Comparison of ENCODE assay signal across 29 cellular contexts in genomic region chr4:138039010-138039409, GRCh38.
A peak's percentile ranks its signal among the peaks of the same experiment; 100 is the strongest.
DNase-seq lines count a peak whose midpoint lies in the region; ATAC-seq and TF ChIP-seq lines count a peak whose summit lies in the region.
"Had no signal": no experiment of that assay in that cellular context is flagged by ENCODE, and none has a peak within 500 bp of the region (broad histone marks: within the 10 kb centered on the region; RNA-seq: fewer than 3 reads in every experiment).

No MANE protein-coding gene starts in this region.

- H3K36me3 Mint-ChIP-seq in osteocyte (ENCODE audit: unreplicated experiment) (no peaks in the 10 kb centered on the region), endodermal cell (ENCODE audit: low read depth) (no peaks in the 10 kb centered on the region)
- H3K36me3 Mint-ChIP-seq: activated naive CD4-positive, alpha-beta T cell treated with anti-CD3 and anti-CD28 coated beads, Interleukin-2, amount 50 U/mL, for 24 hours; natural killer cell treated with Interleukin-12 subunit alpha and Interleukin-12 subunit beta and Interleukin-15 and Interleukin-18, amount 100 ng/mL, for 72 hours; T-cell had no signal

- H3K9me3 Mint-ChIP-seq in osteocyte (ENCODE audit: unreplicated experiment), result no peaks in the 10 kb centered on the region
- no peaks in the 10 kb centered on the region for H3K9me3 Mint-ChIP-seq in endodermal cell
- H3K9me3 Mint-ChIP-seq: activated naive CD4-positive, alpha-beta T cell treated with anti-CD3 and anti-CD28 coated beads, Interleukin-2, amount 50 U/mL, for 24 hours; natural killer cell treated with Interleukin-12 subunit alpha and Interleukin-12 subunit beta and Interleukin-15 and Interleukin-18, amount 100 ng/mL, for 72 hours had no signal

- no peak overlapping the region for H3K9ac ChIP-seq in endodermal cell (ENCODE audit: extremely low read depth, low read length, poor library complexity, severe bottlenecking)
- H3K9ac ChIP-seq: BLaER1, parathyroid adenoma had no signal

- H3K9me3 ChIP-seq in endodermal cell (ENCODE audit: control insufficient read depth, low read length), result no peaks in the 10 kb centered on the region
- H3K9me3 ChIP-seq: A549, BLaER1, mucosa of descending colon, SJSA1, spleen, transverse colon had no signal

- H3K27ac Mint-ChIP-seq in osteocyte (ENCODE audit: unreplicated experiment) (no peak overlapping the region), endodermal cell (no peak overlapping the region)
- H3K27ac Mint-ChIP-seq: activated naive CD4-positive, alpha-beta T cell treated with anti-CD3 and anti-CD28 coated beads, Interleukin-2, amount 50 U/mL, for 24 hours; natural killer cell treated with Interleukin-12 subunit alpha and Interleukin-12 subunit beta and Interleukin-15 and Interleukin-18, amount 100 ng/mL, for 72 hours; T-cell had no signal

- H3K4me3 ChIP-seq in endodermal cell (ENCODE audit: low read length), result no peak overlapping the region
- H3K4me3 ChIP-seq: A549, BLaER1, mucosa of descending colon, SJSA1, spleen, transverse colon had no signal

- ATAC-seq in foreskin keratinocyte, result peak; percentile 23
- ATAC-seq: A549; HCT116; left ventricle myocardium superior; mucosa of descending colon; natural killer cell treated with Interleukin-12 subunit alpha and Interleukin-12 subunit beta and Interleukin-15 and Interleukin-18, amount 100 ng/mL, for 72 hours; T-cell had no signal

- TF ChIP-seq CTCF in foreskin keratinocyte (conservative IDR thresholded peaks at IDR 0.05), result no peak
- TF ChIP-seq CTCF in osteocyte (IDR thresholded peaks at IDR 0.05), result no peak
- no peak for TF ChIP-seq CTCF in endodermal cell (conservative IDR thresholded peaks at IDR 0.05)

- H3K27me3 ChIP-seq in foreskin keratinocyte (no peaks in the 10 kb centered on the region), endodermal cell (ENCODE audit: control insufficient read depth, insufficient read depth, low read length, poor library complexity, severe bottlenecking) (no peaks in the 10 kb centered on the region)
- H3K27me3 ChIP-seq: BLaER1, SJSA1, spleen, transverse colon had no signal

- H3K4me1 ChIP-seq in foreskin keratinocyte (peaks cover 9% of the 10 kb centered on the region), endodermal cell (ENCODE audit: control insufficient read depth, insufficient read depth, low read length) (no peaks in the 10 kb centered on the region)
- H3K4me1 ChIP-seq: parathyroid adenoma had no signal

- H3K4me3 Mint-ChIP-seq in osteocyte (ENCODE audit: unreplicated experiment) (no peak overlapping the region), endodermal cell (no peak overlapping the region)
- H3K4me3 Mint-ChIP-seq: activated naive CD4-positive, alpha-beta T cell treated with anti-CD3 and anti-CD28 coated beads, Interleukin-2, amount 50 U/mL, for 24 hours; natural killer cell treated with Interleukin-12 subunit alpha and Interleukin-12 subunit beta and Interleukin-15 and Interleukin-18, amount 100 ng/mL, for 72 hours; T-cell had no signal

- H3K27me3 Mint-ChIP-seq in osteocyte (ENCODE audit: unreplicated experiment), result no peaks in the 10 kb centered on the region
- no peaks in the 10 kb centered on the region for H3K27me3 Mint-ChIP-seq in endodermal cell (ENCODE audit: insufficient read depth)
- H3K27me3 Mint-ChIP-seq: activated naive CD4-positive, alpha-beta T cell treated with anti-CD3 and anti-CD28 coated beads, Interleukin-2, amount 50 U/mL, for 24 hours; natural killer cell treated with Interleukin-12 subunit alpha and Interleukin-12 subunit beta and Interleukin-15 and Interleukin-18, amount 100 ng/mL, for 72 hours; T-cell had no signal

- WGBS in endodermal cell (ENCODE audit: insufficient coverage in 1 of 2, insufficient read length in 1 of 2), 2 experiments, result 90 to 92% methylated on average over 1 to 2 of the region's 2 CpGs

- H3K4me1 Mint-ChIP-seq in osteocyte (ENCODE audit: unreplicated experiment) (peaks cover 3% of the 10 kb centered on the region), endodermal cell (no peaks in the 10 kb centered on the region)
- H3K4me1 Mint-ChIP-seq: activated naive CD4-positive, alpha-beta T cell treated with anti-CD3 and anti-CD28 coated beads, Interleukin-2, amount 50 U/mL, for 24 hours; T-cell had no signal

- DNase-seq in AG08396 (ENCODE audit: low spot score), result peak; percentile 44
- peak; percentile 29 for DNase-seq in M059J (ENCODE audit: low read depth)
- DNase-seq in dermis blood vessel endothelial cell, result peak; percentile 22
- DNase-seq in foreskin keratinocyte, result peak in 1 of 2 donors; percentile 47
- DNase-seq in NCI-H2029 (lab: John Stamatoyannopoulos, UW), result no peak
- no peak for DNase-seq in osteocyte (ENCODE audit: extremely low spot score, unreplicated experiment)
- no peak for DNase-seq in NCI-H128 (lab: John Stamatoyannopoulos, UW; ENCODE audit: unreplicated experiment)
- DNase-seq in endodermal cell, result no peak
- DNase-seq: activated CD4-positive, alpha-beta T cell treated with anti-CD3 and anti-CD28 coated beads, Interleukin-2, amount 50 U/mL, for 48 hours; activated CD8-positive, alpha-beta memory T cell treated with anti-CD3 and anti-CD28 coated beads, Interleukin-2, amount 50 U/mL, for 4 hours; aorta; erythroblast; GF-D8; KG1; left ventricle myocardium superior; mucosa of descending colon; NCI-H1436; NCI-H345; NCI-H748 treated with DMSO at 0.1 percent for 48 hours; spleen; T-cell; transverse colon had no signal

- no peak overlapping the region for H3K27ac ChIP-seq in foreskin keratinocyte
- no peak overlapping the region for H3K27ac ChIP-seq in endodermal cell (ENCODE audit: low read depth, low read length)
- H3K27ac ChIP-seq: A549, BLaER1, parathyroid adenoma, SJSA1, spleen, transverse colon had no signal

- no peaks in the 10 kb centered on the region for H3K36me3 ChIP-seq in endodermal cell (ENCODE audit: control insufficient read depth, insufficient read depth, low read length)
- H3K36me3 ChIP-seq: SJSA1, spleen, transverse colon had no signal

Comparison
In these comparisons a context has a peak if more than half of its experiments do, and no peak if none do; other contexts are left out.
1. DNase-seq: peak in AG08396 (single experiment), M059J (single experiment) and dermis blood vessel endothelial cell (single experiment); none in NCI-H2029 (single experiment), osteocyte (single experiment), NCI-H128 (single experiment) and endodermal cell (single experiment).